1 cellular context compared by ENCODE assay signal in the genomic region with DNA sequence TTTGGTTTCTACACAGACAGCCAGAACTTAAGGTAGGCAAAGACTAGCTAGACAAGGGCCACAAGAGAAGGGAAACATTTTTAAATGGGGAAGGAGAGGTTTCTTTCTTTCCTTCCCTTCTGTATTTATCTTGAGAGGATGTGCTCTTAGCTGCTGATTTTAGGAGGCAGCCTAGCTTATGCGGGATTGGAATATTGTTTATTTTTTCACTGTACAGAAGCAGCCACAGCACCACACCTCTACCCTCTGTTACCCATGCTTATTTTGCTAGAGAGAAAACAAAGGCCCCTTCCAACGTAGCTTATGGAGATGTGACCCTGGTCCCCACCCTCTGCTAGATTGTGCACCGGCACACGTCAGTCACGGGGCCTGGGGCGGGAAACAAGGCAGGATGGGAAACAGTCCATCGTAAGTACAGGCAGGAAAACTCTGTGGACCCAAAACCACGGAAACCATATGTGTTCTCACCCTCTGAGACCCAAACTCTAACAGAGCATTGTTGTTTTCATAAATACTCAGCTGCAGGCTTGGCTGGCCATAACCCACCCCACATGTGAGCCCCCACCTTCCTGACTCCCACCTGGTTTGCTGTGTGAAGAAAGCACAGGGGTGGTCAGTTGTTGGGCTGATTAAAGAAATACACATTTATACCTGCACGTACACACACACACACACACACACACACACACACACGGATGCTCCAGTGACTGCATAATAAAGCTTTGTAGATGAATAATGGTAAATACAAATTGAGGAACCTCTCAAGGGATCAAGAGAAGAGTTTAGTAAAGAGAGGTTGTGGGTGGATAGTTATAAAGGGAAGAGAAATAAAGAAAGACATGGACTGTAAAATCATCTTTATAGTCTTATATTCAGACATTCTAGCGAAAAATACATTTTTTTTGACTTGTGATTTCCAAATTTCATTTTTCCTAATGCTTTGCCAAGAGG.
TF ChIP-seq lines count a peak whose summit lies in the region.

No MANE protein-coding gene starts in this region.

TF ChIP-seq in IMR-90, 13 proteins besides CTCF, POLR2A, EP300 and RAD21 (continued from another document):
- no peak for TF ChIP-seq FOS (IDR thresholded peaks at IDR 0.05; ENCODE audit: low read depth, low read length)
- TF ChIP-seq MXI1 (IDR thresholded peaks at IDR 0.05; ENCODE audit: borderline replicate concordance, low read depth, low read length): no peak
- TF ChIP-seq RFX5 (IDR thresholded peaks at IDR 0.05; ENCODE audit: low read depth, low read length): no peak
- TF ChIP-seq, protein P1, sequence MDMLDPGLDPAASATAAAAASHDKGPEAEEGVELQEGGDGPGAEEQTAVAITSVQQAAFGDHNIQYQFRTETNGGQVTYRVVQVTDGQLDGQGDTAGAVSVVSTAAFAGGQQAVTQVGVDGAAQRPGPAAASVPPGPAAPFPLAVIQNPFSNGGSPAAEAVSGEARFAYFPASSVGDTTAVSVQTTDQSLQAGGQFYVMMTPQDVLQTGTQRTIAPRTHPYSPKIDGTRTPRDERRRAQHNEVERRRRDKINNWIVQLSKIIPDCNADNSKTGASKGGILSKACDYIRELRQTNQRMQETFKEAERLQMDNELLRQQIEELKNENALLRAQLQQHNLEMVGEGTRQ (IDR thresholded peaks at IDR 0.05; ENCODE audit: low read depth, low read length): no peak
- no peak for TF ChIP-seq NFE2L2 (IDR thresholded peaks at IDR 0.05; ENCODE audit: low read depth, low read length)
- no peak for TF ChIP-seq BHLHE40 (IDR thresholded peaks at IDR 0.05; ENCODE audit: low read depth, low read length)
- TF ChIP-seq MAZ (IDR thresholded peaks at IDR 0.05; ENCODE audit: borderline replicate concordance, low read depth, low read length): no peak
- no peak for TF ChIP-seq CEBPB (IDR thresholded peaks at IDR 0.05; ENCODE audit: low read depth, low read length)
- TF ChIP-seq SMC3 (IDR thresholded peaks at IDR 0.05; ENCODE audit: low read depth, low read length): no peak
- TF ChIP-seq MAFK (IDR thresholded peaks at IDR 0.05; ENCODE audit: low read depth, low read length): no peak
- TF ChIP-seq, protein P2, sequence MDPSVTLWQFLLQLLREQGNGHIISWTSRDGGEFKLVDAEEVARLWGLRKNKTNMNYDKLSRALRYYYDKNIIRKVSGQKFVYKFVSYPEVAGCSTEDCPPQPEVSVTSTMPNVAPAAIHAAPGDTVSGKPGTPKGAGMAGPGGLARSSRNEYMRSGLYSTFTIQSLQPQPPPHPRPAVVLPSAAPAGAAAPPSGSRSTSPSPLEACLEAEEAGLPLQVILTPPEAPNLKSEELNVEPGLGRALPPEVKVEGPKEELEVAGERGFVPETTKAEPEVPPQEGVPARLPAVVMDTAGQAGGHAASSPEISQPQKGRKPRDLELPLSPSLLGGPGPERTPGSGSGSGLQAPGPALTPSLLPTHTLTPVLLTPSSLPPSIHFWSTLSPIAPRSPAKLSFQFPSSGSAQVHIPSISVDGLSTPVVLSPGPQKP (IDR thresholded peaks at IDR 0.05; ENCODE audit: borderline replicate concordance, low read depth, low read length): no peak
TF ChIP-seq in IMR-90: peak in this region for 0.
